ENCODE assay signal across 15 cellular contexts in genomic region chr9:121354770-121355169, GRCh38. TPM values are rescaled to one million over a fixed set of nuclear protein-coding genes. Genes with fewer than 3 reads are reported as not detected.
DNase-seq lines count a peak whose midpoint lies in the region; ATAC-seq, FAIRE-seq and TF ChIP-seq lines count a peak whose summit lies in the region.
"Had no signal": no experiment of that assay in that cellular context is flagged by ENCODE, and none has a peak within 500 bp of the region (broad histone marks: within the 10 kb centered on the region; RNA-seq: fewer than 3 reads in every experiment).

No MANE protein-coding gene starts in this region.

- no peak for FAIRE-seq in HepG2 (lab: Jason Lieb, UNC)

- WGBS in right lobe of liver (ENCODE audit: insufficient coverage, low coverage, low lambda C conversion rate, missing lambda C conversion rate): 65% methylated on average over 4 of the region's 5 CpGs
- WGBS in HepG2 (ENCODE audit: low lambda C conversion rate): 93% methylated on average over 5 of the region's 5 CpGs
- 86% methylated on average over 5 of the region's 5 CpGs for WGBS in hepatocyte (ENCODE audit: low lambda C conversion rate, missing lambda C conversion rate)

- TF ChIP-seq POLR2A in right lobe of liver (IDR thresholded peaks at IDR 0.05): no peak
- no peak for TF ChIP-seq POLR2A in HepG2 (IDR thresholded peaks at IDR 0.05; ENCODE audit: insufficient read depth in 1 of 2, low read depth in 2 of 2, low read length in 2 of 2)
- TF ChIP-seq POLR2A in gastrocnemius medialis (IDR thresholded peaks at IDR 0.05): no peak

- DNase-seq in right lobe of liver (no peak), HepG2 (ENCODE audit: low spot score) (no peak), hepatocyte (ENCODE audit: low spot score) (no peak), gastrocnemius medialis (no peak), medulla oblongata (ENCODE audit: extremely low spot score) (no peak), NCI-H1417 treated with DMSO at 0.1 percent for 48 hours (lab: John Stamatoyannopoulos, UW) (no peak)
- no peak for DNase-seq in effector CD4-positive, alpha-beta T cell
- DNase-seq: activated CD4-positive, alpha-beta T cell treated with anti-CD3 and anti-CD28 coated beads, Interleukin-2, amount 50 U/mL, for 48 hours; effector CD8-positive, alpha-beta T cell; Karpas-422; naive thymus-derived CD4-positive, alpha-beta T cell; NCI-H1105; Peyer's patch had no signal

- H3K9me2 ChIP-seq in hepatocyte (replicated peaks; ENCODE audit: insufficient read depth): no peaks in the 10 kb centered on the region

- H3K36me3 ChIP-seq in right lobe of liver: peaks cover 11 to 66% (median 40%) of the 10 kb centered on the region in 4 donors
- peaks cover 11 to 30% of the 10 kb centered on the region in 2 experiments for H3K36me3 ChIP-seq in HepG2 (replicated peaks in 1 of 2; ENCODE audit: control insufficient read depth in 1 of 2, insufficient read depth in 2 of 2, low read length in 2 of 2)
- H3K36me3 ChIP-seq in hepatocyte (replicated peaks; ENCODE audit: insufficient read depth, low read depth): no peaks in the 10 kb centered on the region
- peaks cover 0 to 45% of the 10 kb centered on the region in 2 donors for H3K36me3 ChIP-seq in gastrocnemius medialis

- H3K4me3 ChIP-seq in right lobe of liver (no peak overlapping the region), HepG2 (replicated peaks in 1 of 3; ENCODE audit: insufficient read depth in 1 of 3, low read depth in 2 of 3, low read length in 3 of 3) (no peak overlapping the region), hepatocyte (no peak overlapping the region), gastrocnemius medialis (no peak overlapping the region)
- H3K4me3 ChIP-seq: Peyer's patch, prostate gland had no signal

- no peaks in the 10 kb centered on the region for H3K9me3 ChIP-seq in right lobe of liver
- H3K9me3 ChIP-seq in HepG2 (ENCODE audit: low read length): no peaks in the 10 kb centered on the region
- no peaks in the 10 kb centered on the region for H3K9me3 ChIP-seq in hepatocyte (ENCODE audit: low read depth)
- H3K9me3 ChIP-seq in gastrocnemius medialis: no peaks in the 10 kb centered on the region
- H3K9me3 ChIP-seq: Peyer's patch, prostate gland had no signal

- in situ Hi-C loops in HepG2 (cut with HindIII; ENCODE audit: extremely low pct_ligation_motif_present, low pct_unique_long_range_greater_than_20kb) (no loop called here), gastrocnemius medialis (cut with MboI; ENCODE audit: low sequenced_read_pairs in 4 of 4) (no loop called here)

- TF ChIP-seq EP300 in HepG2 (IDR thresholded peaks at IDR 0.05; ENCODE audit: low read depth in 2 of 2, low read length in 2 of 2) (no peak), HepG2 (CRISPR knock-in tag; IDR thresholded peaks at IDR 0.05; ENCODE audit: borderline replicate concordance) (no peak)

- no TSS peak for BruUV-seq in HepG2 (replicated peaks; lab: Mats Ljungman, UMichigan)

- H3K27me3 ChIP-seq in right lobe of liver (no peaks in the 10 kb centered on the region), HepG2 (ENCODE audit: control insufficient read depth in 1 of 2, insufficient read depth in 2 of 2, low read length in 2 of 2) (no peaks in the 10 kb centered on the region), hepatocyte (no peaks in the 10 kb centered on the region), gastrocnemius medialis (no peaks in the 10 kb centered on the region)
- H3K27me3 ChIP-seq: Peyer's patch had no signal

- POLR2A ChIA-PET in HepG2 (lab: Yijun Ruan, JAX): no interaction called here

- H4K20me1 ChIP-seq in HepG2 (ENCODE audit: insufficient read depth, low read length): peaks cover 3% of the 10 kb centered on the region; the same call in 1 of the 2 replicates
- H4K20me1 ChIP-seq in hepatocyte (ENCODE audit: insufficient read depth, poor library complexity, severe bottlenecking): no peaks in the 10 kb centered on the region

- peaks cover 7% of the 10 kb centered on the region for H3K79me2 ChIP-seq in HepG2 (ENCODE audit: insufficient read depth, low read length)
- peaks cover 16% of the 10 kb centered on the region for H3K79me2 ChIP-seq in hepatocyte

- intact Hi-C loops in right lobe of liver (cut with DNase I): no loop called here
- intact Hi-C loops in HepG2 (cut with micrococcal nuclease; ENCODE audit: unreplicated experiment): no loop called here
- intact Hi-C loops in gastrocnemius medialis (cut with DNase I; ENCODE audit: low total_unique reads): no loop called here

- CTCF ChIA-PET in HepG2 (lab: Yijun Ruan, JAX; ENCODE audit: low intra/inter-chr PET ratio, low total read pairs): no interaction called here

- TF ChIP-seq CTCF in right lobe of liver (IDR thresholded peaks at IDR 0.05): no peak
- no peak for TF ChIP-seq CTCF in HepG2 (CRISPR knock-in tag; IDR thresholded peaks at IDR 0.05)
- no peak for TF ChIP-seq CTCF in hepatocyte (IDR thresholded peaks at IDR 0.05; ENCODE audit: poor library complexity)
- no peak for TF ChIP-seq CTCF in gastrocnemius medialis (IDR thresholded peaks at IDR 0.05 in 4 of 5, conservative IDR thresholded peaks at IDR 0.05 in 1 of 5)

- ATAC-seq in right lobe of liver (no peak), HepG2 (no peak), gastrocnemius medialis (no peak)
- ATAC-seq: SK-N-SH treated with all-trans-retinoic acid at 6 μM for 48 hours had no signal

- peak overlapping the region in 2 of 3 donors; percentile 23 to 39 for H3K27ac ChIP-seq in right lobe of liver
- no peak overlapping the region for H3K27ac ChIP-seq in HepG2 (ENCODE audit: extremely low read length, insufficient read depth, low read length)
- peak overlapping the region; percentile 35 for H3K27ac ChIP-seq in hepatocyte
- H3K27ac ChIP-seq in gastrocnemius medialis: peak overlapping the region; percentile 4 to 97 (median 84)

- TF ChIP-seq RAD21 in HepG2 (CRISPR knock-in tag; IDR thresholded peaks at IDR 0.05): no peak

- H2AFZ ChIP-seq in HepG2 (ENCODE audit: low read length) (no peak overlapping the region), hepatocyte (no peak overlapping the region)

- H3K9ac ChIP-seq in HepG2 (ENCODE audit: insufficient read depth, low read depth, low read length): no peak overlapping the region

- H3K4me1 ChIP-seq in right lobe of liver (peaks cover 0 to 40% (median 5%) of the 10 kb centered on the region in 4 donors), HepG2 (ENCODE audit: insufficient read depth, low read length) (no peaks in the 10 kb centered on the region), hepatocyte (ENCODE audit: insufficient read depth) (peaks cover 15% of the 10 kb centered on the region), gastrocnemius medialis (peaks cover 64 to 67% of the 10 kb centered on the region in 2 donors)

- H3K4me2 ChIP-seq in HepG2 (ENCODE audit: low read depth, low read length): no peak overlapping the region
- no peak overlapping the region for H3K4me2 ChIP-seq in hepatocyte

TF ChIP-seq in HepG2, 621 proteins besides CTCF, POLR2A, EP300 and RAD21 (continues in another document):
- no peak for TF ChIP-seq ZSCAN9 (CRISPR knock-in tag; IDR thresholded peaks at IDR 0.05; ENCODE audit: borderline replicate concordance)
- TF ChIP-seq ZNF335 (CRISPR knock-in tag; IDR thresholded peaks at IDR 0.05): no peak
- no peak for TF ChIP-seq SIN3A (IDR thresholded peaks at IDR 0.05; ENCODE audit: borderline replicate concordance, low read depth, low read length)
- no peak for TF ChIP-seq NRL (CRISPR knock-in tag; IDR thresholded peaks at IDR 0.05; ENCODE audit: borderline replicate concordance)
- no peak for TF ChIP-seq ZNF496 (CRISPR knock-in tag; IDR thresholded peaks at IDR 0.05; ENCODE audit: insufficient replicate concordance)
- TF ChIP-seq ZNF775 (CRISPR knock-in tag; IDR thresholded peaks at IDR 0.05; ENCODE audit: borderline replicate concordance): no peak
- no peak for TF ChIP-seq ZBTB2 (CRISPR knock-in tag; IDR thresholded peaks at IDR 0.05; ENCODE audit: low read depth)
- no peak for TF ChIP-seq FOXK2 (IDR thresholded peaks at IDR 0.05)

RNA-seq across cellular contexts. Expression of gene STOM, which starts 15.3 kb away (rescaled TPM):
- total RNA-seq in right lobe of liver: 100 to 1,000 TPM; 232 to 655 (median 443) TPM
- 26.0 and 43.6 TPM in 2 replicates for total RNA-seq in HepG2 (2016; rRNA removed; fragmentation: Illumina TruSeq; extraction: Trizol)
- 3.9 and 6.1 TPM in 2 replicates for total RNA-seq in HepG2 (2016; cell fraction: cytosol; rRNA removed; fragmentation: Illumina TruSeq; extraction: Trizol; ENCODE audit: low read depth)
- 25.0 and 46.7 TPM in 2 replicates for total RNA-seq in HepG2 (2016; cell fraction: insoluble cytoplasmic fraction; rRNA removed; fragmentation: Illumina TruSeq; extraction: Trizol)
- 13.4 and 15.9 TPM in 2 replicates for total RNA-seq in HepG2 (2016; cell fraction: membrane; rRNA removed; fragmentation: Illumina TruSeq; extraction: Trizol)
- total RNA-seq in HepG2 (2016; cell fraction: nucleus; rRNA removed; fragmentation: Illumina TruSeq; extraction: Trizol): 41.3 and 43.8 TPM in 2 replicates
- polyA plus RNA-seq in HepG2 (2011; rRNA removed): 165 and 166 TPM in 2 replicates
- 92.7 and 157 TPM in 2 replicates for polyA plus RNA-seq in HepG2 (2011; cell fraction: cytosol; rRNA removed)
- polyA plus RNA-seq in HepG2 (2011; cell fraction: nucleus; rRNA removed): 23.0 and 39.1 TPM in 2 replicates
- polyA plus RNA-seq in HepG2 (2012): 133 and 173 TPM in 2 replicates
- 3.2 and 4.0 TPM in 2 replicates for polyA plus RNA-seq in HepG2 (2016; cell fraction: cytosol; fragmentation: Illumina TruSeq; extraction: Trizol; ENCODE audit: low read depth)
- polyA plus RNA-seq in HepG2 (2016; cell fraction: insoluble cytoplasmic fraction; fragmentation: Illumina TruSeq; extraction: Trizol; ENCODE audit: low read depth): 31.1 and 33.2 TPM in 2 replicates
- 7.2 and 8.6 TPM in 2 replicates for polyA plus RNA-seq in HepG2 (2016; cell fraction: membrane; fragmentation: Illumina TruSeq; extraction: Trizol; ENCODE audit: low read depth)
- 64.0 and 71.6 TPM in 2 replicates for polyA plus RNA-seq in HepG2 (2016; cell fraction: nucleus; fragmentation: Illumina TruSeq; extraction: Trizol; ENCODE audit: insufficient read depth, low read depth)
- polyA minus RNA-seq in HepG2 (2011; rRNA and poly(A)+ RNA removed; ENCODE audit: low replicate concordance): 94.3 and 94.7 TPM in 2 replicates
- polyA minus RNA-seq in HepG2 (2011; cell fraction: cytosol; rRNA and poly(A)+ RNA removed): 96.8 and 115 TPM in 2 replicates
- polyA minus RNA-seq in HepG2 (2011; cell fraction: nucleus; rRNA and poly(A)+ RNA removed): 47.3 and 69.9 TPM in 2 replicates
- total RNA-seq in hepatocyte: 130 and 156 TPM in 2 replicates
- polyA plus RNA-seq in hepatocyte: 85.5 and 93.7 TPM in 2 replicates
- 10 to 100 TPM; 60.0 to 89.5 (median 76.3) TPM for total RNA-seq in gastrocnemius medialis
